1 cellular context compared by ENCODE assay signal in the genomic region with DNA sequence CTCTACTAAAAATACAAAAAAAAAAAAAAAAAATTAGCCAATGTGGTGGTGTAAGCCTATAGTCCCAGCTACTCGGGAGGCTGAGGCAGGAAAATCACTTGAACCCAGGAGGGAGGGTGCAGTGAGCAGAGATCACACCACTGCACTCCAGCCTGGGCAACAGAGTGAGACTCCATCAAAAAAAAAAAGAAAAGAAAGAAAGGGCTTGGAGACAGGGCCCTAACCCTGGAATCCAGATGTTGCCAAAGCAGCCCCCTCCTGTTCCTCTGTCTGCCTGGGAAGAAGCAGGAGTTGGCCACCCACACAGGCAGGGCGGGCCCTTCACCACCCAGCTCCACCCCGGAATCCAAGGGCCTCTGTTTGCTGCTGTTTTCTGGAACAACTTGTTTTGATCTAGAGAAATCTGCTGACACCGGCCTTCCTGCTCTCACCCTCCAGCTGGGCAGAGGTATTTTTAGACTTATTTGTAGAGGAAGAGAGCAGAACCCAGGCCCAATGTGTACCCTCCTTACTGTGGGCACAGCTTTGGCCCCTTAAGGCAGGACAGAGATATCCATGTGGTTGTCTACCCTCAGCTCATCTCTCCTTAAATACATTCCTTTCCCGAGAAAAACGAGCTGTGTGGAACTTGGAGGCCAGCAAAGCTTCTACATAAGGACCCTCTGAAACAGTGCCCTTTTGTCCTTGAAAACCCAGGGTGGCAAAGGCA.
TF ChIP-seq lines count a peak whose summit lies in the region.

No MANE protein-coding gene starts in this region.

TF ChIP-seq in neural cell, 6 proteins besides CTCF, POLR2A, EP300 and RAD21 (continued from another document):
- TF ChIP-seq, protein P1, sequence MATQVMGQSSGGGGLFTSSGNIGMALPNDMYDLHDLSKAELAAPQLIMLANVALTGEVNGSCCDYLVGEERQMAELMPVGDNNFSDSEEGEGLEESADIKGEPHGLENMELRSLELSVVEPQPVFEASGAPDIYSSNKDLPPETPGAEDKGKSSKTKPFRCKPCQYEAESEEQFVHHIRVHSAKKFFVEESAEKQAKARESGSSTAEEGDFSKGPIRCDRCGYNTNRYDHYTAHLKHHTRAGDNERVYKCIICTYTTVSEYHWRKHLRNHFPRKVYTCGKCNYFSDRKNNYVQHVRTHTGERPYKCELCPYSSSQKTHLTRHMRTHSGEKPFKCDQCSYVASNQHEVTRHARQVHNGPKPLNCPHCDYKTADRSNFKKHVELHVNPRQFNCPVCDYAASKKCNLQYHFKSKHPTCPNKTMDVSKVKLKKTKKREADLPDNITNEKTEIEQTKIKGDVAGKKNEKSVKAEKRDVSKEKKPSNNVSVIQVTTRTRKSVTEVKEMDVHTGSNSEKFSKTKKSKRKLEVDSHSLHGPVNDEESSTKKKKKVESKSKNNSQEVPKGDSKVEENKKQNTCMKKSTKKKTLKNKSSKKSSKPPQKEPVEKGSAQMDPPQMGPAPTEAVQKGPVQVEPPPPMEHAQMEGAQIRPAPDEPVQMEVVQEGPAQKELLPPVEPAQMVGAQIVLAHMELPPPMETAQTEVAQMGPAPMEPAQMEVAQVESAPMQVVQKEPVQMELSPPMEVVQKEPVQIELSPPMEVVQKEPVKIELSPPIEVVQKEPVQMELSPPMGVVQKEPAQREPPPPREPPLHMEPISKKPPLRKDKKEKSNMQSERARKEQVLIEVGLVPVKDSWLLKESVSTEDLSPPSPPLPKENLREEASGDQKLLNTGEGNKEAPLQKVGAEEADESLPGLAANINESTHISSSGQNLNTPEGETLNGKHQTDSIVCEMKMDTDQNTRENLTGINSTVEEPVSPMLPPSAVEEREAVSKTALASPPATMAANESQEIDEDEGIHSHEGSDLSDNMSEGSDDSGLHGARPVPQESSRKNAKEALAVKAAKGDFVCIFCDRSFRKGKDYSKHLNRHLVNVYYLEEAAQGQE (IDR thresholded peaks at IDR 0.05; ENCODE audit: borderline replicate concordance) = no peak
- TF ChIP-seq POLR2AphosphoS5 (IDR thresholded peaks at IDR 0.05) = no peak
- TF ChIP-seq TAF1 (IDR thresholded peaks at IDR 0.05; ENCODE audit: low read depth) = no peak
- TF ChIP-seq MXI1 (conservative IDR thresholded peaks at IDR 0.05; ENCODE audit: poor library complexity, severe bottlenecking) = no peak
- TF ChIP-seq SMC3 (conservative IDR thresholded peaks at IDR 0.05; ENCODE audit: poor library complexity) = no peak
